6 cellular contexts compared by ENCODE assay signal in genomic region chr2:31069926-31070325, GRCh38.
"Had no signal": no experiment of that assay in that cellular context is flagged by ENCODE, and none has a peak within 500 bp of the region (broad histone marks: within the 10 kb centered on the region; RNA-seq: fewer than 3 reads in every experiment).

No MANE protein-coding gene starts in this region.

- H3K4me1 Mint-ChIP-seq: IgD-negative memory B cell had no signal

- ATAC-seq: GM23338, HepG2 had no signal

- H3K9me3 Mint-ChIP-seq: GM23338, H9 had no signal

- H3K27me3 Mint-ChIP-seq: IgD-negative memory B cell had no signal

- H3K4me3 Mint-ChIP-seq: GM23338, H9 had no signal

- H3K27ac ChIP-seq: HL-60 had no signal

- H3K27ac Mint-ChIP-seq: GM23338, H9 had no signal

- H3K4me3 ChIP-seq: GM23338 had no signal

- DNase-seq: H9, HCEC 1CT had no signal
